Comparison of ENCODE assay signal across 22 cellular contexts in genomic region chr15:61315471-61315870, GRCh38.
"Had no signal": no experiment of that assay in that cellular context is flagged by ENCODE, and none has a peak within 500 bp of the region (broad histone marks: within the 10 kb centered on the region; RNA-seq: fewer than 3 reads in every experiment).

No MANE protein-coding gene starts in this region.

- ATAC-seq: left ventricle myocardium superior; lower lobe of right lung; naive thymus-derived CD8-positive, alpha-beta T cell; right cardiac atrium; stimulated activated effector memory CD8-positive, alpha-beta T cell treated with anti-CD3 and anti-CD28 coated beads, Interleukin-12 subunit alpha, Interleukin-12 subunit beta, amount 100 ng/mL, for 72 hours had no signal

- FAIRE-seq: endothelial cell of umbilical vein had no signal

- H3K9me3 ChIP-seq: colonic mucosa, lower lobe of right lung, prostate gland, sigmoid colon, stomach, thyroid gland had no signal

- H3K27ac ChIP-seq: colonic mucosa, lower lobe of right lung, prostate gland, sigmoid colon, stomach, thyroid gland had no signal

- H3K4me3 ChIP-seq: colonic mucosa, lower lobe of right lung, prostate gland, sigmoid colon, stomach, thyroid gland had no signal

- DNase-seq: colonic mucosa; effector memory CD4-positive, alpha-beta T cell; foreskin melanocyte; glutamatergic neuron; hypothalamus; immature natural killer cell; islet precursor cell; kidney glomerular epithelial cell; left ventricle myocardium superior; lower lobe of right lung; naive thymus-derived CD8-positive, alpha-beta T cell; nephron progenitor cell; right cardiac atrium; sigmoid colon; stimulated activated CD4-positive, alpha-beta T cell treated with anti-CD3 and anti-CD28 coated beads, Interleukin-2, amount 100 ng/mL, for 24 hours; stimulated activated CD4-positive, alpha-beta T cell treated with anti-CD3 and anti-CD28 coated beads, Interleukin-4, amount 100 ng/mL, for 24 hours; stimulated activated naive CD4-positive, alpha-beta T cell treated with Interleukin-2 at 50 U/mL for 16 hours; stomach; thyroid gland had no signal

- H3K27me3 ChIP-seq: colonic mucosa, sigmoid colon, stomach, thyroid gland had no signal

- H3K4me1 ChIP-seq: colonic mucosa, lower lobe of right lung, prostate gland, sigmoid colon, stomach, thyroid gland had no signal

- H3K36me3 ChIP-seq: colonic mucosa, lower lobe of right lung, prostate gland, sigmoid colon, stomach, thyroid gland had no signal
